2 cellular contexts compared by ENCODE assay signal in the genomic region with DNA sequence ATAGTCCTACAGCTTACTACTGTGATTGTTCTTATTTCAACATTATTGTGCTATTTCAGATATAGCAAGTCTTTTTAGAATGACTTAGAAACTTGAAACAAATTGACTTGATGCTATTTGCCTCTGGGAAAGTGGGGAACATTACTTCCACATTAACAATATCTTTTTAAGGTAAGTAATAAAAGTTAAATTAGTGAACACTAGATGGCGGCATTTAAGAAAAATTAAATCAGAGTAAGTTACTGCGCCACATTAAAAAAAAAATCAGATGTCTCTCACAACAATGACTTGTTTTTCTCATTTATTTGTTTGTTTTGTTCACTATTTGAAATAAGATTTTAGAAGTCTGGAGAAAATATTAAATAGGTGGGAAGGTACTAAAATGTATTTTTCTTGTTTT.
A peak's percentile ranks its signal among the peaks of the same experiment; 100 is the strongest.
TF ChIP-seq lines count a peak whose summit lies in the region.

No MANE protein-coding gene starts in this region.

TF ChIP-seq in A549, 52 proteins besides CTCF, POLR2A, EP300 and RAD21 (continued from another document):
- TF ChIP-seq, protein P1, sequence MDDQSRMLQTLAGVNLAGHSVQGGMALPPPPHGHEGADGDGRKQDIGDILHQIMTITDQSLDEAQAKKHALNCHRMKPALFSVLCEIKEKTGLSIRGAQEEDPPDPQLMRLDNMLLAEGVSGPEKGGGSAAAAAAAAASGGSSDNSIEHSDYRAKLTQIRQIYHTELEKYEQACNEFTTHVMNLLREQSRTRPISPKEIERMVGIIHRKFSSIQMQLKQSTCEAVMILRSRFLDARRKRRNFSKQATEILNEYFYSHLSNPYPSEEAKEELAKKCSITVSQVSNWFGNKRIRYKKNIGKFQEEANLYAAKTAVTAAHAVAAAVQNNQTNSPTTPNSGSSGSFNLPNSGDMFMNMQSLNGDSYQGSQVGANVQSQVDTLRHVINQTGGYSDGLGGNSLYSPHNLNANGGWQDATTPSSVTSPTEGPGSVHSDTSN (IDR thresholded peaks at IDR 0.05): no peak
- TF ChIP-seq FOXS1 (CRISPR knock-in tag; IDR thresholded peaks at IDR 0.05) (no peak), BHLHE40 (IDR thresholded peaks at IDR 0.05; ENCODE audit: low read depth, low read length) (no peak), SMC3 (IDR thresholded peaks at IDR 0.05) (0 out of 3 replicates have a peak, but pooled peaks have one; percentile 22), CHD4 (IDR thresholded peaks at IDR 0.05; ENCODE audit: borderline replicate concordance) (no peak)
- TF ChIP-seq, protein P2, sequence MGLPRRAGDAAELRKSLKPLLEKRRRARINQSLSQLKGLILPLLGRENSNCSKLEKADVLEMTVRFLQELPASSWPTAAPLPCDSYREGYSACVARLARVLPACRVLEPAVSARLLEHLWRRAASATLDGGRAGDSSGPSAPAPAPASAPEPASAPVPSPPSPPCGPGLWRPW (IDR thresholded peaks at IDR 0.05): no peak

TF ChIP-seq in WTC11, 78 proteins besides CTCF, POLR2A, EP300 and RAD21 (continued from another document):
- TF ChIP-seq, protein P3, sequence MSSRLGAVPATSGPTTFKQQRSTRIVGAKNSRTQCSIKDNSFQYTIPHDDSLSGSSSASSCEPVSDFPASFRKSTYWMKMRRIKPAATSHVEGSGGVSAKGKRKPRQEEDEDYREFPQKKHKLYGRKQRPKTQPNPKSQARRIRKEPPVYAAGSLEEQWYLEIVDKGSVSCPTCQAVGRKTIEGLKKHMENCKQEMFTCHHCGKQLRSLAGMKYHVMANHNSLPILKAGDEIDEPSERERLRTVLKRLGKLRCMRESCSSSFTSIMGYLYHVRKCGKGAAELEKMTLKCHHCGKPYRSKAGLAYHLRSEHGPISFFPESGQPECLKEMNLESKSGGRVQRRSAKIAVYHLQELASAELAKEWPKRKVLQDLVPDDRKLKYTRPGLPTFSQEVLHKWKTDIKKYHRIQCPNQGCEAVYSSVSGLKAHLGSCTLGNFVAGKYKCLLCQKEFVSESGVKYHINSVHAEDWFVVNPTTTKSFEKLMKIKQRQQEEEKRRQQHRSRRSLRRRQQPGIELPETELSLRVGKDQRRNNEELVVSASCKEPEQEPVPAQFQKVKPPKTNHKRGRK (CRISPR knock-in tag; IDR thresholded peaks at IDR 0.05; ENCODE audit: borderline replicate concordance): no peak
- no peak for TF ChIP-seq ZNF396 (CRISPR knock-in tag; IDR thresholded peaks at IDR 0.05; ENCODE audit: borderline replicate concordance)
- TF ChIP-seq RORB (CRISPR knock-in tag; IDR thresholded peaks at IDR 0.05): no peak
- TF ChIP-seq PRRX2 (CRISPR knock-in tag; IDR thresholded peaks at IDR 0.05): no peak
- TF ChIP-seq TEAD4 (CRISPR knock-in tag; IDR thresholded peaks at IDR 0.05): no peak
